15 cellular contexts compared by ENCODE assay signal in genomic region chr22:28629420-28630184, GRCh38. TPM values are rescaled to one million over a fixed set of nuclear protein-coding genes. Genes with fewer than 3 reads are reported as not detected.
DNase-seq lines count a peak whose midpoint lies in the region; ATAC-seq and TF ChIP-seq lines count a peak whose summit lies in the region.
"Had no signal": no experiment of that assay in that cellular context is flagged by ENCODE, and none has a peak within 500 bp of the region (broad histone marks: within the 10 kb centered on the region; RNA-seq: fewer than 3 reads in every experiment).

No MANE protein-coding gene starts in this region.

- DNase-seq in EH (ENCODE audit: low read depth) (peak; percentile 14), WTC11 (ENCODE audit: low spot score) (no peak), heart left ventricle (no peak), NCI-H1417 treated with DMSO at 0.1 percent for 48 hours (lab: John Stamatoyannopoulos, UW) (no peak), T-cell (no peak), MG63 (no peak)
- DNase-seq: activated CD4-positive, CD25-positive, alpha-beta regulatory T cell; activated naive CD4-positive, alpha-beta T cell; naive B cell; NCI-H446; right cardiac atrium had no signal

- 90% methylated on average over 4 of the region's 4 CpGs for WGBS in liver
- 74 to 84% (median 80%) methylated on average over 4 of the region's 4 CpGs for WGBS in heart left ventricle, 4 donors

- H3K9me3 ChIP-seq in liver (ENCODE audit: control insufficient read depth in 4 of 4, low read length in 3 of 4) = no peaks in the 10 kb centered on the region
- H3K9me3 ChIP-seq in heart left ventricle = no peaks in the 10 kb centered on the region
- H3K9me3 ChIP-seq in MG63 = no peaks in the 10 kb centered on the region

- H3K36me3 ChIP-seq in liver (ENCODE audit: control insufficient read depth in 4 of 4, insufficient read depth in 3 of 4, low read depth in 1 of 4, low read length in 3 of 4) (no peaks in the 10 kb centered on the region), heart left ventricle (peaks cover 0 to 9% (median 0%) of the 10 kb centered on the region in 9 donors), MG63 (0 out of 2 replicates have a peak, but pooled peaks cover 5% of the 10 kb centered on the region)

- peak overlapping the region; percentile 59 for H3K27ac Mint-ChIP-seq in WTC11
- peak overlapping the region in 1 of 2 donors; percentile 14 for H3K27ac Mint-ChIP-seq in T-cell
- H3K27ac Mint-ChIP-seq: naive B cell had no signal

- ATAC-seq in WTC11 (peak; percentile 70), heart left ventricle (no peak), T-cell (replicated peaks in 1 of 4) (no peak)
- ATAC-seq: left lobe of liver, right cardiac atrium had no signal

- no peak for TF ChIP-seq CTCF in WTC11 (IDR thresholded peaks at IDR 0.05)
- no peak for TF ChIP-seq CTCF in liver (IDR thresholded peaks at IDR 0.05; ENCODE audit: low read depth, low read length, missing input control)
- no peak for TF ChIP-seq CTCF in heart left ventricle (IDR thresholded peaks at IDR 0.05)

- POLR2A ChIA-PET in WTC11 (lab: Charles Lee) = no interaction called here
- POLR2A ChIA-PET in T-cell (lab: Charles Lee) = interaction anchor here in 1 of 2 donors (0.7 kb wide), 1 partner anchor 41 kb away, joined by 3 read pairs; no protein-coding TSS in a partner anchor

- H3K9me3 Mint-ChIP-seq in WTC11 (no peaks in the 10 kb centered on the region), T-cell (no peaks in the 10 kb centered on the region)
- H3K9me3 Mint-ChIP-seq: naive B cell had no signal

- no peak for TF ChIP-seq POLR2A in heart left ventricle (IDR thresholded peaks at IDR 0.05)

- H3K27ac ChIP-seq in liver (ENCODE audit: low read depth in 1 of 2, low read length in 2 of 2) = no peak overlapping the region
- H3K27ac ChIP-seq in heart left ventricle = no peak overlapping the region
- H3K27ac ChIP-seq: KMS-11 had no signal

- intact Hi-C loops in heart left ventricle (cut with DNase I) = no loop called here

- H3K4me1 ChIP-seq in liver (ENCODE audit: control insufficient read depth in 4 of 4, insufficient read depth in 4 of 4, low read length in 3 of 4) (no peaks in the 10 kb centered on the region), heart left ventricle (no peaks in the 10 kb centered on the region)

- TF ChIP-seq RAD21 in Ishikawa (IDR thresholded peaks at IDR 0.05; ENCODE audit: low read depth) (no peak), liver (IDR thresholded peaks at IDR 0.05) (no peak)

- no peak overlapping the region for H3K4me3 ChIP-seq in liver (ENCODE audit: low read depth in 1 of 3, low read length in 3 of 3)
- H3K4me3 ChIP-seq in heart left ventricle = no peak overlapping the region
- no peak overlapping the region for H3K4me3 ChIP-seq in MG63

- H3K36me3 Mint-ChIP-seq in WTC11 = no peaks in the 10 kb centered on the region
- H3K36me3 Mint-ChIP-seq in T-cell = no peaks in the 10 kb centered on the region
- H3K36me3 Mint-ChIP-seq: naive B cell had no signal

- no peak overlapping the region for H3K4me3 Mint-ChIP-seq in WTC11
- no peak overlapping the region for H3K4me3 Mint-ChIP-seq in T-cell
- H3K4me3 Mint-ChIP-seq: naive B cell had no signal

- H3K27me3 ChIP-seq in liver (ENCODE audit: control insufficient read depth in 4 of 4, insufficient read depth in 4 of 4, low read length in 3 of 4) (no peaks in the 10 kb centered on the region), heart left ventricle (no peaks in the 10 kb centered on the region), MG63 (no peaks in the 10 kb centered on the region)

- H3K27me3 Mint-ChIP-seq in WTC11 (ENCODE audit: low read depth) (no peaks in the 10 kb centered on the region), T-cell (peaks cover 11 to 48% of the 10 kb centered on the region in 2 donors)

- CTCF ChIA-PET in WTC11 (lab: Charles Lee) = interaction anchor here (1.2 to 1.3 kb wide), 2 partner anchors 11 to 226 kb away, joined by 3 to 4 read pairs; no protein-coding TSS in a partner anchor
- CTCF ChIA-PET in T-cell (lab: Charles Lee) = no interaction called here

- H3K9ac ChIP-seq in liver (ENCODE audit: low read depth in 1 of 2, low read length in 2 of 2) = no peak overlapping the region
- H3K9ac ChIP-seq: KMS-11 had no signal

- TF ChIP-seq EP300 in Ishikawa (IDR thresholded peaks at IDR 0.05; ENCODE audit: borderline replicate concordance) = no peak

- peaks cover 14% of the 10 kb centered on the region for H3K4me1 Mint-ChIP-seq in WTC11
- peaks cover 0 to 7% (median 2%) of the 10 kb centered on the region in 3 donors for H3K4me1 Mint-ChIP-seq in T-cell
- H3K4me1 Mint-ChIP-seq: naive B cell had no signal

TF ChIP-seq in Ishikawa, 13 proteins besides CTCF, POLR2A, EP300 and RAD21:
- peak; percentile 70 for TF ChIP-seq CEBPB (IDR thresholded peaks at IDR 0.05)
- TF ChIP-seq YY1 (IDR thresholded peaks at IDR 0.05; ENCODE audit: low read depth) = no peak
- TF ChIP-seq, protein P1, sequence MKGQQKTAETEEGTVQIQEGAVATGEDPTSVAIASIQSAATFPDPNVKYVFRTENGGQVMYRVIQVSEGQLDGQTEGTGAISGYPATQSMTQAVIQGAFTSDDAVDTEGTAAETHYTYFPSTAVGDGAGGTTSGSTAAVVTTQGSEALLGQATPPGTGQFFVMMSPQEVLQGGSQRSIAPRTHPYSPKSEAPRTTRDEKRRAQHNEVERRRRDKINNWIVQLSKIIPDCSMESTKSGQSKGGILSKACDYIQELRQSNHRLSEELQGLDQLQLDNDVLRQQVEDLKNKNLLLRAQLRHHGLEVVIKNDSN (IDR thresholded peaks at IDR 0.05) = no peak
- TF ChIP-seq NFIC (IDR thresholded peaks at IDR 0.05) = no peak

TF ChIP-seq in WTC11, 78 proteins besides CTCF, POLR2A, EP300 and RAD21:
- TF ChIP-seq GABPB1 (CRISPR knock-in tag; IDR thresholded peaks at IDR 0.05) (peak; percentile 30; the same call in 1 of the 2 replicates), NR1H2 (CRISPR knock-in tag; IDR thresholded peaks at IDR 0.05) (no peak)

TF ChIP-seq in liver, 16 proteins besides CTCF, POLR2A, EP300 and RAD21:
- TF ChIP-seq REST (IDR thresholded peaks at IDR 0.05) = no peak
- no peak for TF ChIP-seq SP1 (IDR thresholded peaks at IDR 0.05)
- TF ChIP-seq, protein P2, sequence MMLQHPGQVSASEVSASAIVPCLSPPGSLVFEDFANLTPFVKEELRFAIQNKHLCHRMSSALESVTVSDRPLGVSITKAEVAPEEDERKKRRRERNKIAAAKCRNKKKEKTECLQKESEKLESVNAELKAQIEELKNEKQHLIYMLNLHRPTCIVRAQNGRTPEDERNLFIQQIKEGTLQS (IDR thresholded peaks at IDR 0.05) = peak; percentile 72
- TF ChIP-seq, protein P3, sequence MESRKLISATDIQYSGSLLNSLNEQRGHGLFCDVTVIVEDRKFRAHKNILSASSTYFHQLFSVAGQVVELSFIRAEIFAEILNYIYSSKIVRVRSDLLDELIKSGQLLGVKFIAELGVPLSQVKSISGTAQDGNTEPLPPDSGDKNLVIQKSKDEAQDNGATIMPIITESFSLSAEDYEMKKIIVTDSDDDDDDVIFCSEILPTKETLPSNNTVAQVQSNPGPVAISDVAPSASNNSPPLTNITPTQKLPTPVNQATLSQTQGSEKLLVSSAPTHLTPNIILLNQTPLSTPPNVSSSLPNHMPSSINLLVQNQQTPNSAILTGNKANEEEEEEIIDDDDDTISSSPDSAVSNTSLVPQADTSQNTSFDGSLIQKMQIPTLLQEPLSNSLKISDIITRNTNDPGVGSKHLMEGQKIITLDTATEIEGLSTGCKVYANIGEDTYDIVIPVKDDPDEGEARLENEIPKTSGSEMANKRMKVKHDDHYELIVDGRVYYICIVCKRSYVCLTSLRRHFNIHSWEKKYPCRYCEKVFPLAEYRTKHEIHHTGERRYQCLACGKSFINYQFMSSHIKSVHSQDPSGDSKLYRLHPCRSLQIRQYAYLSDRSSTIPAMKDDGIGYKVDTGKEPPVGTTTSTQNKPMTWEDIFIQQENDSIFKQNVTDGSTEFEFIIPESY (IDR thresholded peaks at IDR 0.05) = no peak
- TF ChIP-seq FOXA2 (IDR thresholded peaks at IDR 0.05) = no peak
- no peak for TF ChIP-seq FOXA1 (IDR thresholded peaks at IDR 0.05)
- TF ChIP-seq, protein P4, sequence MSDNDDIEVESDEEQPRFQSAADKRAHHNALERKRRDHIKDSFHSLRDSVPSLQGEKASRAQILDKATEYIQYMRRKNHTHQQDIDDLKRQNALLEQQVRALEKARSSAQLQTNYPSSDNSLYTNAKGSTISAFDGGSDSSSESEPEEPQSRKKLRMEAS (IDR thresholded peaks at IDR 0.05) = no peak

RNA-seq across cellular contexts. Expression of gene TTC28, which starts 50.0 kb away (rescaled TPM):
- total RNA-seq in WTC11 (2021) = 12.1 to 13.5 TPM (median 13.0 TPM) in 3 replicates
- 10 to 100 TPM in 1 of 2 donors, 1 to 10 TPM in 1; 6.3 to 19.4 TPM for total RNA-seq in liver
- 1 to 10 TPM; 4.2 to 5.6 TPM for polyA plus RNA-seq in liver
- total RNA-seq in heart left ventricle = 10 to 100 TPM; 13.7 to 34.9 (median 23.0) TPM
- 1 to 10 TPM; 5.1 to 5.3 TPM for polyA plus RNA-seq in heart left ventricle
- total RNA-seq in T-cell = 1 to 10 TPM; 2.3 to 7.8 (median 3.0) TPM
- 2.9 and 3.1 TPM in 2 replicates for total RNA-seq in MG63 (2014; rRNA removed; shearing (Covaris generic); ENCODE audit: low replicate concordance)
